9 cellular contexts compared by ENCODE assay signal in the genomic region with DNA sequence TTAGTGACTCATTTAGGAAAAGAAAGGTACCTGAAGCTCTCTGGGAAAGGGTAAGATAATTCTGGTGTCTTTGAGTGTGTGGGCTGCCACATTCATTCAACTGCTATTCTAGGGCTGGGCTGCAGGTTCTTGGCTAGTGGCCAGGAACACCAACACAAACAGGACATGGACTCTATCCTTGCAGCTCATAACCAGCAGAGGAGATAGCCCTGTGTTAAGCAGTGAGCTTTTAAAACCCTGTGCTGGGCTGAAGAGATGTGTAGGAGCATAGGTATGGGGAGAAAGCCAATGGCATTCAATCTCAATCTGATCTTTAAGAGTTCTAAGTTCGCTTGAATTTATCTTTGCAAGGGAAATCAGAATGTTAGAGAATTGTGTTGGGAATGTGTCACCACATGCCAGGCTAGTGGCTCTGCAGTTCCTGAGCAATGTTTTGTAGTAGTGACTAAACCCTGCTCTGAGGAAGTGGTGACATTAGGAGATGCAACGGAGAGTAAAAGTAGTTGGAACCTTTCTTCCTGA. TPM values are rescaled to one million over a fixed set of nuclear protein-coding genes. Genes with fewer than 3 reads are reported as not detected.
DNase-seq lines count a peak whose midpoint lies in the region; ATAC-seq and TF ChIP-seq lines count a peak whose summit lies in the region.
"Had no signal": no experiment of that assay in that cellular context is flagged by ENCODE, and none has a peak within 500 bp of the region (broad histone marks: within the 10 kb centered on the region; RNA-seq: fewer than 3 reads in every experiment).

No MANE protein-coding gene starts in this region.

- H3K27me3 ChIP-seq in ACC112 (ENCODE audit: insufficient read depth, low read length) (no peaks in the 10 kb centered on the region), mammary epithelial cell (ENCODE audit: insufficient read depth, low read length) (no peaks in the 10 kb centered on the region), lung (ENCODE audit: control insufficient read depth, insufficient read depth) (no peaks in the 10 kb centered on the region), uterus (no peaks in the 10 kb centered on the region)

- H2AFZ ChIP-seq in ACC112 (ENCODE audit: low read length, unreplicated experiment): no peak overlapping the region
- H2AFZ ChIP-seq in mammary epithelial cell (ENCODE audit: low read depth, low read length): peak overlapping the region; percentile 47

- H3K9me3 Mint-ChIP-seq in nephron progenitor cell: no peaks in the 10 kb centered on the region

- in situ Hi-C loops in mammary epithelial cell (cut with MboI; ENCODE audit: low sequenced_read_pairs in 2 of 2): no loop called here

- peak overlapping the region; percentile 67 for H3K4me2 ChIP-seq in mammary epithelial cell (ENCODE audit: insufficient read depth, low read depth, low read length)

- DNase-seq in mammary epithelial cell: peak; percentile 81
- no peak for DNase-seq in lung (ENCODE audit: low spot score)
- no peak for DNase-seq in nephron progenitor cell
- DNase-seq in uterus: no peak
- DNase-seq in activated CD8-positive, alpha-beta memory T cell treated with anti-CD3 and anti-CD28 coated beads, Interleukin-2, amount 50 U/mL, for 48 hours: no peak
- DNase-seq: GF-D8 had no signal

- H3K9ac ChIP-seq in mammary epithelial cell (ENCODE audit: insufficient read depth, low read length): peak overlapping the region; percentile 77

- intact Hi-C loops in mammary epithelial cell (cut with micrococcal nuclease) (loop anchor here (1.0 kb wide), 1 partner anchor 106 kb away; no protein-coding TSS in a partner anchor), uterus (cut with DNase I; ENCODE audit: low total_unique reads) (no loop called here)

- CTCF ChIA-PET in HEK293 (lab: Yijun Ruan, JAX) (interaction anchor here (0.5 to 1.4 kb wide), 3 partner anchors 16 to 1424 kb away, joined by 3 read pairs; no protein-coding TSS in a partner anchor), mammary epithelial cell (lab: Charles Lee; ENCODE audit: low non-redundant PET) (interaction anchor here (0.6 kb wide), 1 partner anchor 49 kb away, joined by 5 read pairs; no protein-coding TSS in a partner anchor)

- WGBS in mammary epithelial cell (ENCODE audit: low coverage, missing lambda C conversion rate): 36% methylated on average over 2 of the region's 2 CpGs
- 59 to 88% methylated on average over 2 of the region's 2 CpGs for WGBS in lung, 2 donors

- no peaks in the 10 kb centered on the region for H3K4me1 Mint-ChIP-seq in nephron progenitor cell

- POLR2A ChIA-PET in HEK293 (lab: Yijun Ruan, JAX): interaction anchor here (1.0 to 1.1 kb wide), 2 partner anchors 11 to 39 kb away, joined by 3 to 4 read pairs; a partner anchor contains a TSS

- H3K36me3 Mint-ChIP-seq in nephron progenitor cell (ENCODE audit: low read depth): no peaks in the 10 kb centered on the region

- H3K4me3 ChIP-seq in ACC112 (ENCODE audit: low read depth, low read length): peak overlapping the region; percentile 2; the same call in 1 of the 2 replicates
- H3K4me3 ChIP-seq in HEK293 (ENCODE audit: low read depth, low read length): no peak overlapping the region
- H3K4me3 ChIP-seq in mammary epithelial cell (replicated peaks in 1 of 3; ENCODE audit: insufficient read depth in 1 of 3, low read depth in 2 of 3, low read length in 3 of 3): no peak overlapping the region
- no peak overlapping the region for H3K4me3 ChIP-seq in lung
- no peak overlapping the region for H3K4me3 ChIP-seq in uterus

- no peak overlapping the region for H3K4me3 Mint-ChIP-seq in nephron progenitor cell

- H3K27ac ChIP-seq in ACC112 (ENCODE audit: low read depth, low read length) (peak overlapping the region; percentile 91), HEK293 (ENCODE audit: extremely low read depth, low read depth, low read length) (no peak overlapping the region), mammary epithelial cell (ENCODE audit: insufficient read depth, low read depth, low read length) (peak overlapping the region; percentile 96), lung (ENCODE audit: low read depth in 1 of 2, low read length in 1 of 2) (peak overlapping the region; percentile 45 to 80), uterus (no peak overlapping the region)

- H3K27me3 Mint-ChIP-seq in nephron progenitor cell (ENCODE audit: low read depth, poor library complexity): peaks cover 2% of the 10 kb centered on the region

- H3K9me3 ChIP-seq in HEK293 (ENCODE audit: control insufficient read depth, insufficient read depth, low read depth, low read length) (no peaks in the 10 kb centered on the region), mammary epithelial cell (replicated peaks; ENCODE audit: insufficient read depth, low read length) (no peaks in the 10 kb centered on the region), lung (ENCODE audit: control insufficient read depth in 2 of 2, insufficient read depth in 1 of 2, low read length in 1 of 2) (no peaks in the 10 kb centered on the region), uterus (no peaks in the 10 kb centered on the region)

- no peak overlapping the region for H3K27ac Mint-ChIP-seq in nephron progenitor cell

- H3K4me1 ChIP-seq in ACC112 (ENCODE audit: control insufficient read depth, insufficient read depth, low read length, unreplicated experiment): peaks cover 29% of the 10 kb centered on the region
- no peaks in the 10 kb centered on the region for H3K4me1 ChIP-seq in HEK293 (ENCODE audit: control insufficient read depth, insufficient read depth, low read length)
- H3K4me1 ChIP-seq in mammary epithelial cell (ENCODE audit: insufficient read depth, low read length): peaks cover 30% of the 10 kb centered on the region
- peaks cover 6 to 20% of the 10 kb centered on the region in 2 donors for H3K4me1 ChIP-seq in lung (ENCODE audit: control insufficient read depth in 2 of 2, insufficient read depth in 2 of 2, low read length in 2 of 2)
- no peaks in the 10 kb centered on the region for H3K4me1 ChIP-seq in uterus

- TF ChIP-seq POLR2A in uterus (IDR thresholded peaks at IDR 0.05): no peak

- TF ChIP-seq CTCF in HEK293 (tag by site-specific recombination; IDR thresholded peaks at IDR 0.05) (no peak), mammary epithelial cell (conservative IDR thresholded peaks at IDR 0.05 in 1 of 2, IDR thresholded peaks at IDR 0.05 in 1 of 2; ENCODE audit: extremely low read depth in 1 of 2, insufficient read depth in 1 of 2, low read depth in 1 of 2, low read length in 2 of 2) (no peak), lung (IDR thresholded peaks at IDR 0.05; ENCODE audit: control extremely low read depth, extremely low read depth) (no peak), nephron progenitor cell (IDR thresholded peaks at IDR 0.05) (no peak), uterus (IDR thresholded peaks at IDR 0.05) (no peak)

- H4K20me1 ChIP-seq in mammary epithelial cell (ENCODE audit: insufficient read depth, low read length): no peaks in the 10 kb centered on the region

- H3K79me2 ChIP-seq in ACC112 (ENCODE audit: control insufficient read depth, insufficient read depth, low read length, unreplicated experiment) (peaks cover 15% of the 10 kb centered on the region), mammary epithelial cell (ENCODE audit: insufficient read depth, low read length) (peaks cover 14% of the 10 kb centered on the region)

- dilution Hi-C loops in mammary epithelial cell (cut with HindIII; ENCODE audit: low sequenced_read_pairs): no loop called here

- H3K36me3 ChIP-seq in ACC112 (ENCODE audit: insufficient read depth, low read length) (peaks cover 6% of the 10 kb centered on the region; the same call in 1 of the 2 replicates), HEK293 (ENCODE audit: control insufficient read depth in 2 of 2, insufficient read depth in 1 of 2, low read length in 2 of 2) (peaks cover 0 to 7% of the 10 kb centered on the region in 2 experiments; a peak in 1 of 3 replicates), mammary epithelial cell (ENCODE audit: insufficient read depth, low read length) (peaks cover 2% of the 10 kb centered on the region), lung (ENCODE audit: control insufficient read depth in 2 of 2, insufficient read depth in 2 of 2, low read length in 2 of 2) (peaks cover 1 to 3% of the 10 kb centered on the region in 2 donors), uterus (no peaks in the 10 kb centered on the region)

- ATAC-seq in lung (ENCODE audit: insufficient read depth, low FRiP score) (no peak), GM21737 (IDR thresholded peaks at IDR 0.05; ENCODE audit: unreplicated experiment) (no peak)

- no TSS peak for BruUV-seq in mammary epithelial cell (replicated peaks; lab: Mats Ljungman, UMichigan)

TF ChIP-seq in HEK293, 187 proteins besides CTCF, POLR2A, EP300 and RAD21:
- TF ChIP-seq ZNF510 (tag by site-specific recombination; IDR thresholded peaks at IDR 0.05; ENCODE audit: insufficient replicate concordance): no peak
- 0 out of 2 replicates have a peak, but pooled peaks have one; percentile 24 for TF ChIP-seq EGR2 (tag by site-specific recombination; IDR thresholded peaks at IDR 0.05; ENCODE audit: low read depth)
- 0 out of 2 replicates have a peak, but pooled peaks have one; percentile 12 for TF ChIP-seq ZBTB17 (tag by site-specific recombination; IDR thresholded peaks at IDR 0.05)
- TF ChIP-seq ZNF600 (tag by site-specific recombination; IDR thresholded peaks at IDR 0.05): peak; percentile 44; the same call in 1 of the 2 replicates
- no peak for TF ChIP-seq ZNF404 (tag by site-specific recombination; IDR thresholded peaks at IDR 0.05)
- TF ChIP-seq ZFHX2 (tag by site-specific recombination; conservative IDR thresholded peaks at IDR 0.05): peak; percentile 45; the same call in 1 of the 2 replicates
- no peak for TF ChIP-seq ZNF146 (tag by site-specific recombination; IDR thresholded peaks at IDR 0.05)

RNA-seq across cellular contexts. Expression of a gene that starts 39.2 kb away (rescaled TPM):
- total RNA-seq in mammary epithelial cell: 100 to 1,000 TPM in 1 of 2 donors, 10 to 100 TPM in 1; 48.1 to 151 TPM
- polyA plus RNA-seq in mammary epithelial cell: 38.7 TPM
- 153 TPM for polyA minus RNA-seq in mammary epithelial cell
- 100 to 1,000 TPM in 1 of 2 donors, 10 to 100 TPM in 1; 60.5 to 124 TPM for total RNA-seq in lung
- polyA plus RNA-seq in lung: 10 to 100 TPM; 10.0 to 32.2 TPM
- 10 to 100 TPM in 3 of 4 donors, 1 to 10 TPM in 1; 7.4 to 90.3 (median 35.6) TPM for total RNA-seq in uterus

Comparison
In these comparisons a context has a peak if more than half of its experiments do, and no peak if none do; other contexts are left out.
1. H3K27ac ChIP-seq: peak in ACC112 (single experiment), mammary epithelial cell (single experiment) and lung (2 of 2); none in HEK293 (single experiment) and uterus (0 of 2).